In the genomic region with DNA sequence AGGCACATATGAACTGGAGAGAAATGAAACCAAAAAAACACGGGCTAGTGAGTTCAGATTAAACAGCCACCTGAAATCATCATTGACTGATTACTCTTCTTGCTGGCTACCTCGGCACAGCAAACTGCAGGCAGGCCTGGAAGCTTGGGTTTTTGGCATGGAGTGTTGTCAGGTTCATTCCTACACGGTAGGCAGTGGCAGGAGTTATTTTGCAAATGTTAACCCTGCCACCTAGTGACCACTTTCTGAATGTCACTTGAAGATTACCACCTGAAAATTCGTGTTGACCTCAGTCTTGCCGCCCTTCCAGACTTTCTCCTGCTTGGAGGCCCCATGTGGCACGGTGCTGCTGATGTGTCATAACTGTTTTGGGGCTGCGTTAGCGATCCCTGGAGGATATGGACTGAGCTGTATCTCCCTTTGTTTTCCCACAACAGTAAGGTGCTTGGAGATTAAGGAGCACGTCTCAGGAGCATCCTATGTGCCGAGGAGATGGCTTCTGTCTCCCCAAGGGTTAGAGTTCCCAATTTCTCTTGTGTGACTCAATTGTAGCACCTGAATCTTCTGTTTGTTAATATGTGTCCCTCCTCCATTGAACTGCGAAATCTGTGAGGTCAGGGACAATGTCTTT, we compare ENCODE assay signal across 8 cellular contexts. TPM values are rescaled to one million over a fixed set of nuclear protein-coding genes. Genes with fewer than 3 reads are reported as not detected.
DNase-seq lines count a peak whose midpoint lies in the region; ATAC-seq and TF ChIP-seq lines count a peak whose summit lies in the region.

No MANE protein-coding gene starts in this region.

- peaks cover 19% of the 10 kb centered on the region for H3F3A ChIP-seq in PC-9 (ENCODE audit: insufficient read depth, low read depth)

- H3K36me3 ChIP-seq in CD4-positive, CD25-positive, alpha-beta regulatory T cell (ENCODE audit: control insufficient read depth, insufficient read depth, low read length), result no peaks in the 10 kb centered on the region
- no peaks in the 10 kb centered on the region for H3K36me3 ChIP-seq in PC-9 (ENCODE audit: low read depth)
- H3K36me3 ChIP-seq in transverse colon, result no peaks in the 10 kb centered on the region

- CTCF ChIA-PET in PC-9 (lab: Charles Lee), result interaction anchor here (1.3 to 1.4 kb wide), 3 partner anchors 50 to 59 kb away, joined by 4 to 9 read pairs (median 4); no protein-coding TSS in a partner anchor

- H3K27me3 ChIP-seq in CD4-positive, CD25-positive, alpha-beta regulatory T cell (ENCODE audit: control insufficient read depth, insufficient read depth, low read length), result no peaks in the 10 kb centered on the region
- H3K27me3 ChIP-seq in PC-9 (ENCODE audit: insufficient read depth, low read depth), result no peaks in the 10 kb centered on the region
- no peaks in the 10 kb centered on the region for H3K27me3 ChIP-seq in transverse colon

- H3K79me2 ChIP-seq in PC-9 (ENCODE audit: low read depth), result no peaks in the 10 kb centered on the region

- no peaks in the 10 kb centered on the region for H4K20me1 ChIP-seq in PC-9 (ENCODE audit: insufficient read depth)

- H3K4me3 ChIP-seq in CD4-positive, CD25-positive, alpha-beta regulatory T cell (ENCODE audit: low read depth, low read length), result peak overlapping the region; percentile 67
- H3K4me3 ChIP-seq in PC-9, result no peak overlapping the region
- H3K4me3 ChIP-seq in transverse colon, result no peak overlapping the region

- intact Hi-C loops in PC-9 (cut with micrococcal nuclease; ENCODE audit: unreplicated experiment), result loop anchor here (1.0 to 5.0 kb wide), 4 partner anchors 52 to 902 kb away; no protein-coding TSS in a partner anchor
- intact Hi-C loops in transverse colon (cut with DNase I; ENCODE audit: low total_unique reads), result loop anchor here (5.0 kb wide), 1 partner anchor 42 kb away; no protein-coding TSS in a partner anchor

- H3K9me2 ChIP-seq in PC-9 (ENCODE audit: insufficient read depth), result no peaks in the 10 kb centered on the region

- H3K27ac Mint-ChIP-seq in CD4-positive, CD25-positive, alpha-beta regulatory T cell, result peak overlapping the region; percentile 74 to 89 (median 82)
- no peak overlapping the region for H3K27ac Mint-ChIP-seq in nephron

- no peak for TF ChIP-seq POLR2A in transverse colon (IDR thresholded peaks at IDR 0.05)

- no peaks in the 10 kb centered on the region for H3K27me3 Mint-ChIP-seq in CD4-positive, CD25-positive, alpha-beta regulatory T cell
- H3K27me3 Mint-ChIP-seq in activated T-cell treated with anti-CD3 and anti-CD28 coated beads, Interleukin-2, amount 50 U/mL, for 4 hours (ENCODE audit: low read depth), result no peaks in the 10 kb centered on the region
- H3K27me3 Mint-ChIP-seq in nephron (ENCODE audit: low read depth), result peaks cover 6% of the 10 kb centered on the region

- peak; percentile 48 to 87 (median 74) for DNase-seq in CD4-positive, CD25-positive, alpha-beta regulatory T cell
- DNase-seq in Kasumi-1 (lab: John Stamatoyannopoulos, UW) (peak; percentile 84 to 88), PC-9 (peak; percentile 63 to 73), fibroblast of gingiva (ENCODE audit: low read depth) (peak; percentile 54), transverse colon (peak; percentile 64)
- peak; percentile 43 for DNase-seq in activated T-cell treated with anti-CD3 and anti-CD28 coated beads, Interleukin-2, amount 50 U/mL, for 4 hours

- H3K4me1 ChIP-seq in CD4-positive, CD25-positive, alpha-beta regulatory T cell (ENCODE audit: control insufficient read depth, insufficient read depth, low read length, poor library complexity, severe bottlenecking), result peaks cover 56% of the 10 kb centered on the region
- H3K4me1 ChIP-seq in PC-9 (replicated peaks; ENCODE audit: insufficient read depth) (peaks cover 51% of the 10 kb centered on the region), transverse colon (peaks cover 0 to 38% (median 6%) of the 10 kb centered on the region in 4 donors)

- peaks cover 20 to 72% (median 53%) of the 10 kb centered on the region in 4 donors for H3K4me1 Mint-ChIP-seq in CD4-positive, CD25-positive, alpha-beta regulatory T cell
- H3K4me1 Mint-ChIP-seq in activated T-cell treated with anti-CD3 and anti-CD28 coated beads, Interleukin-2, amount 50 U/mL, for 4 hours (ENCODE audit: low read depth), result peaks cover 60% of the 10 kb centered on the region
- H3K4me1 Mint-ChIP-seq in nephron, result peaks cover 16% of the 10 kb centered on the region

- no peak overlapping the region for H2AFZ ChIP-seq in PC-9

- TF ChIP-seq EP300 in transverse colon (IDR thresholded peaks at IDR 0.05; ENCODE audit: low read depth), result no peak

- TF ChIP-seq CTCF in PC-9 (conservative IDR thresholded peaks at IDR 0.05) (peak; percentile 80), nephron (IDR thresholded peaks at IDR 0.05; ENCODE audit: unreplicated experiment in 3 of 3) (peak; percentile 65 to 79 (median 75)), transverse colon (IDR thresholded peaks at IDR 0.05) (peak; percentile 72 to 87 (median 74))

- POLR2A ChIA-PET in PC-9 (lab: Charles Lee; ENCODE audit: unreplicated experiment), result interaction anchor here (0.5 kb wide), 1 partner anchor 222 kb away, joined by 3 read pairs; no protein-coding TSS in a partner anchor

- no peaks in the 10 kb centered on the region for H3K9me3 ChIP-seq in CD4-positive, CD25-positive, alpha-beta regulatory T cell (ENCODE audit: control insufficient read depth in 2 of 2, low read length in 2 of 2)
- H3K9me3 ChIP-seq in PC-9 (ENCODE audit: insufficient read depth, low read depth), result 0 out of 2 replicates have a peak, but pooled peaks cover 3% of the 10 kb centered on the region
- H3K9me3 ChIP-seq in transverse colon, result no peaks in the 10 kb centered on the region

- no peaks in the 10 kb centered on the region for H3K36me3 Mint-ChIP-seq in CD4-positive, CD25-positive, alpha-beta regulatory T cell
- H3K36me3 Mint-ChIP-seq in activated T-cell treated with anti-CD3 and anti-CD28 coated beads, Interleukin-2, amount 50 U/mL, for 4 hours (ENCODE audit: insufficient read depth), result no peaks in the 10 kb centered on the region
- no peaks in the 10 kb centered on the region for H3K36me3 Mint-ChIP-seq in nephron (ENCODE audit: low read depth)

- H3K4me3 Mint-ChIP-seq in CD4-positive, CD25-positive, alpha-beta regulatory T cell, result peak overlapping the region in 3 of 4 donors; percentile 24 to 50 (median 29)
- H3K4me3 Mint-ChIP-seq in activated T-cell treated with anti-CD3 and anti-CD28 coated beads, Interleukin-2, amount 50 U/mL, for 4 hours, result no peak overlapping the region
- H3K4me3 Mint-ChIP-seq in nephron, result no peak overlapping the region

- in situ Hi-C loops in transverse colon (cut with MboI; ENCODE audit: low pct_ligation_motif_present in 1 of 4, low pct_unique_long_range_greater_than_20kb in 1 of 4, low sequenced_read_pairs in 3 of 4), result loop anchor here in 1 of 4 donors (5.0 kb wide), 1 partner anchor 402 kb away; no protein-coding TSS in a partner anchor

- H3K9me3 Mint-ChIP-seq in CD4-positive, CD25-positive, alpha-beta regulatory T cell, result no peaks in the 10 kb centered on the region
- H3K9me3 Mint-ChIP-seq in activated T-cell treated with anti-CD3 and anti-CD28 coated beads, Interleukin-2, amount 50 U/mL, for 4 hours, result no peaks in the 10 kb centered on the region
- no peaks in the 10 kb centered on the region for H3K9me3 Mint-ChIP-seq in nephron

- peak overlapping the region; percentile 25; the same call in 1 of the 2 replicates for H3K4me2 ChIP-seq in PC-9

- BruUV-seq in PC-9 (replicated peaks; lab: Mats Ljungman, UMichigan), result no TSS peak

- peak overlapping the region; percentile 51 for H3K27ac ChIP-seq in CD4-positive, CD25-positive, alpha-beta regulatory T cell (ENCODE audit: insufficient read depth, low read length, poor library complexity, severe bottlenecking)
- H3K27ac ChIP-seq in PC-9, result no peak overlapping the region
- no peak overlapping the region for H3K27ac ChIP-seq in transverse colon

- ATAC-seq in CD4-positive, CD25-positive, alpha-beta regulatory T cell (ENCODE audit: low read depth in 2 of 2), result peak; percentile 23 to 26
- ATAC-seq in GM19397 (IDR thresholded peaks at IDR 0.05; ENCODE audit: unreplicated experiment), result peak; percentile 25
- ATAC-seq in activated T-cell treated with anti-CD3 and anti-CD28 coated beads, Interleukin-2, amount 50 U/mL, for 4 hours, result peak; percentile 22 to 39

- WGBS in transverse colon (ENCODE audit: low coverage in 1 of 2), 2 donors, result 0 to 25% methylated on average over 2 to 11 of the region's 11 CpGs

RNA-seq across cellular contexts. Expression of gene CD180, which starts 12.7 kb away (rescaled TPM):
- total RNA-seq in CD4-positive, CD25-positive, alpha-beta regulatory T cell, result not detected
- under 1 TPM in 3 of 4 donors, not detected in 1; 0.06 to 0.37 (median 0.11) TPM for polyA plus RNA-seq in CD4-positive, CD25-positive, alpha-beta regulatory T cell
- not detected in 2 replicates for total RNA-seq in PC-9 (2021)
- total RNA-seq in activated T-cell treated with anti-CD3 and anti-CD28 coated beads, Interleukin-2, amount 50 U/mL, for 4 hours, result under 1 TPM; 0.03 to 0.46 (median 0.05) TPM
- 1 to 10 TPM in 2 of 4 donors, under 1 TPM in 1, not detected in 1; 0.82 to 5.2 (median 2.6) TPM for total RNA-seq in transverse colon

Comparison
In these comparisons a context has a peak if more than half of its experiments do, and no peak if none do; other contexts are left out.
1. H3K27ac Mint-ChIP-seq: peak in CD4-positive, CD25-positive, alpha-beta regulatory T cell (3 of 3); none in nephron (0 of 3).
2. H3K4me3 Mint-ChIP-seq: peak in CD4-positive, CD25-positive, alpha-beta regulatory T cell (3 of 4); none in activated T-cell treated with anti-CD3 and anti-CD28 coated beads, Interleukin-2, amount 50 U/mL, for 4 hours (single experiment) and nephron (0 of 3).
3. Peak in every context shown above with its lines, with median percentiles within 50 percentile points of each other: ATAC-seq, DNase-seq and CTCF ChIP-seq.